Comparison of ENCODE assay signal across 24 cellular contexts in genomic region chr11:24754406-24754805, GRCh38.
A peak's percentile ranks its signal among the peaks of the same experiment; 100 is the strongest.
DNase-seq lines count a peak whose midpoint lies in the region; ATAC-seq and TF ChIP-seq lines count a peak whose summit lies in the region.
"Had no signal": no experiment of that assay in that cellular context is flagged by ENCODE, and none has a peak within 500 bp of the region (broad histone marks: within the 10 kb centered on the region; RNA-seq: fewer than 3 reads in every experiment).

No MANE protein-coding gene starts in this region.

- TF ChIP-seq CTCF in RWPE2 (IDR thresholded peaks at IDR 0.05; ENCODE audit: poor library complexity, severe bottlenecking) = no peak

- H3K9me3 ChIP-seq in RWPE2 (ENCODE audit: severe bottlenecking) = no peaks in the 10 kb centered on the region
- H3K9me3 ChIP-seq: Caco-2 had no signal

- ATAC-seq in RWPE2 (ENCODE audit: low read depth) (peak; percentile 14; the same call in 1 of the 3 replicates), esophagus mucosa (peak; percentile 62), HG02763 (IDR thresholded peaks at IDR 0.05; ENCODE audit: unreplicated experiment) (no peak), HG03039 (IDR thresholded peaks at IDR 0.05; ENCODE audit: unreplicated experiment) (no peak)
- ATAC-seq: HCT116, HepG2 had no signal

- H3K36me3 ChIP-seq in RWPE2 (ENCODE audit: low read depth) = no peaks in the 10 kb centered on the region
- H3K36me3 ChIP-seq: BLaER1 treated with 17β-estradiol and CSF1 and Interleukin-3, amounts not matched to agents 10 nM and 100 nM had no signal

- H3K27ac ChIP-seq in RWPE2 (ENCODE audit: poor library complexity, severe bottlenecking) = no peak overlapping the region
- H3K27ac ChIP-seq: 22Rv1; BLaER1 treated with 17β-estradiol and CSF1 and Interleukin-3, amounts not matched to agents 10 nM and 100 nM had no signal

- H3K4me3 ChIP-seq in RWPE2 (ENCODE audit: severe bottlenecking) = no peak overlapping the region
- H3K4me3 ChIP-seq: BLaER1 treated with 17β-estradiol and CSF1 and Interleukin-3, amounts not matched to agents 10 nM and 100 nM had no signal

- DNase-seq in A172 (ENCODE audit: low spot score) = peak; percentile 16
- DNase-seq in HT1080 (ENCODE audit: low read depth) = peak; percentile 26
- DNase-seq in RWPE2 (ENCODE audit: low spot score) = no peak
- DNase-seq in G401 (ENCODE audit: low spot score) = no peak
- DNase-seq in posterior vena cava (ENCODE audit: low spot score) = no peak
- DNase-seq: Caco-2; CD4-positive, alpha-beta memory T cell; DMS 273 treated with DMSO at 0.1 percent for 48 hours; DMS79 treated with DMSO at 0.1 percent for 48 hours; GOT3; KBM-7; NCI-H1092; NCI-H1436 treated with DMSO at 0.1 percent for 48 hours; NCI-H1930; NCI-H510A; NCI-H774; Right ventricle myocardium superior had no signal

- no peaks in the 10 kb centered on the region for H3K27me3 ChIP-seq in RWPE2 (ENCODE audit: insufficient read depth, poor library complexity, severe bottlenecking)
- H3K27me3 ChIP-seq: BLaER1 treated with 17β-estradiol and CSF1 and Interleukin-3, amounts not matched to agents 10 nM and 100 nM had no signal

- intact Hi-C loops in posterior vena cava (cut with DNase I) = no loop called here

- in situ Hi-C loops in G401 (cut with HindIII; ENCODE audit: low sequenced_read_pairs) = no loop called here

- no peaks in the 10 kb centered on the region for H3K4me1 ChIP-seq in RWPE2 (ENCODE audit: insufficient read depth, poor library complexity, severe bottlenecking)
- H3K4me1 ChIP-seq: BLaER1 treated with 17β-estradiol and CSF1 and Interleukin-3, amounts not matched to agents 10 nM and 100 nM had no signal

Comparison
In these comparisons a context has a peak if more than half of its experiments do, and no peak if none do; other contexts are left out.
1. DNase-seq: peak in A172 (single experiment) and HT1080 (single experiment); none in RWPE2 (single experiment), G401 (single experiment) and posterior vena cava (single experiment).
2. ATAC-seq: peak in RWPE2 (single experiment) and esophagus mucosa (single experiment); none in HG02763 (single experiment) and HG03039 (single experiment).